ENCODE assay signal across 1 cellular context in genomic region chr6:107600936-107601335, GRCh38.
TF ChIP-seq lines count a peak whose summit lies in the region.

No MANE protein-coding gene starts in this region.

TF ChIP-seq in Ishikawa, 13 proteins besides CTCF, POLR2A, EP300 and RAD21 (continued from another document):
- TF ChIP-seq REST (IDR thresholded peaks at IDR 0.05; ENCODE audit: low read depth) (no peak), TEAD4 (IDR thresholded peaks at IDR 0.05) (peak; percentile 99), EGR1 (IDR thresholded peaks at IDR 0.05) (no peak), CEBPB (IDR thresholded peaks at IDR 0.05) (no peak), TCF12 (IDR thresholded peaks at IDR 0.05; ENCODE audit: low read depth) (peak; percentile 49), ZBTB7A (IDR thresholded peaks at IDR 0.05; ENCODE audit: low read depth) (no peak), FOXM1 (IDR thresholded peaks at IDR 0.05; ENCODE audit: borderline replicate concordance, low read depth) (no peak), USF1 (IDR thresholded peaks at IDR 0.05) (no peak), YY1 (IDR thresholded peaks at IDR 0.05; ENCODE audit: low read depth) (no peak)
